ENCODE assay signal across 1 cellular context in genomic region chr6:89081423-89082322, GRCh38.
TF ChIP-seq lines count a peak whose summit lies in the region.

No MANE protein-coding gene starts in this region.

TF ChIP-seq in K562, 482 proteins besides CTCF, POLR2A, EP300 and RAD21 (continued from another document):
- TF ChIP-seq CHAMP1 (IDR thresholded peaks at IDR 0.05) (no peak), SUPT5H (IDR thresholded peaks at IDR 0.05) (peak; percentile 82), POLR2G (IDR thresholded peaks at IDR 0.05; ENCODE audit: low read depth, low read length) (peak; percentile 90), ZNF23 (CRISPR knock-in tag; IDR thresholded peaks at IDR 0.05) (no peak), SMAD3 (CRISPR knock-in tag; conservative IDR thresholded peaks at IDR 0.05) (peak; percentile 65; the same call in 1 of the 2 replicates), ZNF699 (CRISPR knock-in tag; IDR thresholded peaks at IDR 0.05; ENCODE audit: insufficient replicate concordance) (no peak), ZBED1 (IDR thresholded peaks at IDR 0.05) (no peak), DIDO1 (tag; IDR thresholded peaks at IDR 0.05; ENCODE audit: low read depth) (no peak), E2F1 (CRISPR knock-in tag; IDR thresholded peaks at IDR 0.05) (no peak), MIER1 (IDR thresholded peaks at IDR 0.05; ENCODE audit: low read depth) (no peak), ZNF449 (CRISPR knock-in tag; IDR thresholded peaks at IDR 0.05) (no peak), LCOR (CRISPR knock-in tag; IDR thresholded peaks at IDR 0.05) (no peak), ZBTB2 (IDR thresholded peaks at IDR 0.05) (peak; percentile 72; the same call in 1 of the 2 replicates)
